Comparison of ENCODE assay signal across 17 cellular contexts in genomic region chr3:177107840-177108239, GRCh38.
A peak's percentile ranks its signal among the peaks of the same experiment; 100 is the strongest.
DNase-seq lines count a peak whose midpoint lies in the region; ATAC-seq and TF ChIP-seq lines count a peak whose summit lies in the region.
"Had no signal": no experiment of that assay in that cellular context is flagged by ENCODE, and none has a peak within 500 bp of the region (broad histone marks: within the 10 kb centered on the region; RNA-seq: fewer than 3 reads in every experiment).

No MANE protein-coding gene starts in this region.

- H3K79me2 ChIP-seq in Karpas-422 (ENCODE audit: low read length) = peaks cover 98% of the 10 kb centered on the region
- H3K79me2 ChIP-seq in SU-DHL-6 (ENCODE audit: insufficient read depth, low read length) = peaks cover 99% of the 10 kb centered on the region
- H3K79me2 ChIP-seq in smooth muscle cell (ENCODE audit: low read depth) = peaks cover 100% of the 10 kb centered on the region

- ATAC-seq in left lobe of liver = peak; percentile 32
- no peak for ATAC-seq in GM18861 (IDR thresholded peaks at IDR 0.05; ENCODE audit: unreplicated experiment)
- no peak for ATAC-seq in GM18870 (IDR thresholded peaks at IDR 0.05; ENCODE audit: unreplicated experiment)

- H3K27me3 ChIP-seq in Karpas-422 (ENCODE audit: low read length) = no peaks in the 10 kb centered on the region
- no peaks in the 10 kb centered on the region for H3K27me3 ChIP-seq in SU-DHL-6 (ENCODE audit: low read length)
- H3K27me3 ChIP-seq in smooth muscle cell (ENCODE audit: low read depth) = no peaks in the 10 kb centered on the region
- H3K27me3 ChIP-seq: BE2C had no signal

- TF ChIP-seq CTCF in SU-DHL-6 (IDR thresholded peaks at IDR 0.05; ENCODE audit: insufficient read depth, low read length, poor library complexity, severe bottlenecking) (no peak), smooth muscle cell (IDR thresholded peaks at IDR 0.05; ENCODE audit: borderline replicate concordance, insufficient read depth, poor library complexity, severe bottlenecking) (no peak), GM13977 (IDR thresholded peaks at IDR 0.05; ENCODE audit: extremely low read depth, insufficient read depth, missing control alignments) (no peak)

- H3K4me3 ChIP-seq in Karpas-422 (ENCODE audit: low read length) (no peak overlapping the region), SU-DHL-6 (ENCODE audit: insufficient read depth, low read length, poor library complexity, severe bottlenecking) (peak overlapping the region; percentile 34), smooth muscle cell (no peak overlapping the region)
- H3K4me3 ChIP-seq: HAP-1 had no signal

- no peak for DNase-seq in Karpas-422
- DNase-seq in left lobe of liver (ENCODE audit: low spot score) = no peak
- no peak for DNase-seq in smooth muscle cell (lab: John Stamatoyannopoulos, UW; ENCODE audit: unreplicated experiment)
- no peak for DNase-seq in head of caudate nucleus
- no peak for DNase-seq in GM13977 (ENCODE audit: low spot score)
- DNase-seq: ACHN; BE2C; C1 segment of cervical spinal cord; CD4-positive, alpha-beta memory T cell; DMS153; DMS79; GDM1; KG1 had no signal

- H2AFZ ChIP-seq in Karpas-422 (ENCODE audit: low read length) = no peak overlapping the region
- no peak overlapping the region for H2AFZ ChIP-seq in SU-DHL-6 (ENCODE audit: low read depth, low read length, severe bottlenecking)
- H2AFZ ChIP-seq in smooth muscle cell (ENCODE audit: low read depth) = no peak overlapping the region

- WGBS in smooth muscle cell (ENCODE audit: low lambda C conversion rate) = 100% methylated on average over 1 of the region's 1 CpG

- H3K36me3 ChIP-seq in Karpas-422 (ENCODE audit: insufficient read depth, low read length) = no peaks in the 10 kb centered on the region
- H3K36me3 ChIP-seq in SU-DHL-6 (ENCODE audit: low read length) = no peaks in the 10 kb centered on the region
- no peaks in the 10 kb centered on the region for H3K36me3 ChIP-seq in smooth muscle cell (ENCODE audit: low read depth)
- H3K36me3 ChIP-seq: BE2C, HAP-1 had no signal

- H3K4me2 ChIP-seq in Karpas-422 (ENCODE audit: low read depth, low read length, poor library complexity, severe bottlenecking) (peak overlapping the region; percentile 79), SU-DHL-6 (ENCODE audit: low read depth, low read length, poor library complexity, severe bottlenecking) (peak overlapping the region; percentile 81), smooth muscle cell (no peak overlapping the region)

- H3F3A ChIP-seq in SU-DHL-6 (ENCODE audit: insufficient read depth) (peaks cover 88% of the 10 kb centered on the region), smooth muscle cell (ENCODE audit: low read depth) (peaks cover 11% of the 10 kb centered on the region)

- H3K9me3 ChIP-seq in Karpas-422 (ENCODE audit: low read length) (no peaks in the 10 kb centered on the region), SU-DHL-6 (ENCODE audit: insufficient read depth, low read length) (no peaks in the 10 kb centered on the region), smooth muscle cell (replicated peaks; ENCODE audit: low read depth) (no peaks in the 10 kb centered on the region)
- H3K9me3 ChIP-seq: BE2C, HAP-1 had no signal

- H3K4me1 ChIP-seq in Karpas-422 (ENCODE audit: low read length) = peaks cover 73% of the 10 kb centered on the region
- H3K4me1 ChIP-seq in smooth muscle cell (ENCODE audit: low read depth) = peaks cover 66% of the 10 kb centered on the region

- peak overlapping the region; percentile 73 for H3K27ac ChIP-seq in Karpas-422 (ENCODE audit: low read length)
- H3K27ac ChIP-seq in SU-DHL-6 (ENCODE audit: low read depth, low read length) = peak overlapping the region; percentile 82
- H3K27ac ChIP-seq in smooth muscle cell (ENCODE audit: low read depth) = peak overlapping the region; percentile 12

- H3K9me2 ChIP-seq in Karpas-422 (replicated peaks; ENCODE audit: insufficient read depth, low read length) = no peaks in the 10 kb centered on the region
- no peaks in the 10 kb centered on the region for H3K9me2 ChIP-seq in SU-DHL-6 (replicated peaks; ENCODE audit: insufficient read depth, low read length)

- H3K9ac ChIP-seq in Karpas-422 (ENCODE audit: low read length) (no peak overlapping the region), SU-DHL-6 (ENCODE audit: low read length) (peak overlapping the region; percentile 36), smooth muscle cell (ENCODE audit: low read depth) (no peak overlapping the region)

- intact Hi-C loops in head of caudate nucleus (cut with DNase I) = no loop called here

- H4K20me1 ChIP-seq in Karpas-422 (ENCODE audit: insufficient read depth, low read depth, low read length) = no peaks in the 10 kb centered on the region
- peaks cover 35% of the 10 kb centered on the region for H4K20me1 ChIP-seq in SU-DHL-6 (ENCODE audit: low read depth, low read length)
- peaks cover 100% of the 10 kb centered on the region for H4K20me1 ChIP-seq in smooth muscle cell (ENCODE audit: low read depth)

- in situ Hi-C loops in GM13977 (cut with MboI; ENCODE audit: low pct_unique_long_range_greater_than_20kb, low sequenced_read_pairs, unreplicated experiment) = no loop called here

Comparison
In these comparisons a context has a peak if more than half of its experiments do, and no peak if none do; other contexts are left out.
1. H3K27ac ChIP-seq: peak in every context shown above with its lines; median percentile 82 in SU-DHL-6; 73 in Karpas-422; 12 in smooth muscle cell.